13 cellular contexts compared by ENCODE assay signal in genomic region chr17:74815671-74816370, GRCh38. TPM values are rescaled to one million over a fixed set of nuclear protein-coding genes. Genes with fewer than 3 reads are reported as not detected.
DNase-seq lines count a peak whose midpoint lies in the region; ATAC-seq, FAIRE-seq and TF ChIP-seq lines count a peak whose summit lies in the region.
"Had no signal": no experiment of that assay in that cellular context is flagged by ENCODE, and none has a peak within 500 bp of the region (broad histone marks: within the 10 kb centered on the region; RNA-seq: fewer than 3 reads in every experiment).

No MANE protein-coding gene starts in this region.

- TF ChIP-seq POLR2A in GM12878 (IDR thresholded peaks at IDR 0.05; ENCODE audit: low read depth, low read length) = no peak

- SMC1A ChIA-PET in GM12878 (lab: Charles Lee; ENCODE audit: uncharacterized antibody, unreplicated experiment) = no interaction called here

- in situ Hi-C loops in GM12878 (cut with MboI) = no loop called here

- peak; percentile 38 to 59 for DNase-seq in NCI-H524 (lab: John Stamatoyannopoulos, UW)
- DNase-seq in NCI-H524 treated with DMSO at 0.1 percent for 48 hours (lab: John Stamatoyannopoulos, UW) = no peak
- DNase-seq in GM12878 (ENCODE audit: low read depth, low spot score) = no peak
- DNase-seq in neural crest cell (ENCODE audit: low read depth, low spot score) = no peak
- no peak for DNase-seq in CD8-positive, alpha-beta memory T cell
- no peak for DNase-seq in activated effector memory CD4-positive, alpha-beta T cell treated with anti-CD3 and anti-CD28 coated beads, Interleukin-2, amount 50 U/mL, for 16 hours
- DNase-seq in CD1c-positive myeloid dendritic cell (ENCODE audit: extremely low spot score) = no peak
- DNase-seq: cortex of kidney, NCI-H774, small intestine, T1000 had no signal

- RAD21 ChIA-PET in GM12878 (lab: Charles Lee; ENCODE audit: unreplicated experiment) = no interaction called here

- FAIRE-seq in GM12878 (lab: Jason Lieb, UNC) = no peak
- FAIRE-seq: small intestine had no signal

- no peak overlapping the region for H3K27ac Mint-ChIP-seq in neural crest cell (ENCODE audit: unreplicated experiment)
- H3K27ac Mint-ChIP-seq in CD8-positive, alpha-beta memory T cell = peak overlapping the region in 2 of 8 donors; percentile 42 to 80

- H2AFZ ChIP-seq in GM12878 (ENCODE audit: control insufficient read depth, low read depth, low read length) = no peak overlapping the region

- WGBS in GM12878 (ENCODE audit: insufficient coverage, insufficient replicate concordance, low lambda C conversion rate, missing lambda C conversion rate) = 56% methylated on average over 10 of the region's 10 CpGs

- CTCF ChIA-PET in GM12878 (lab: Yijun Ruan, JAX) = interaction anchor here (0.6 kb wide), 2 partner anchors 171 to 285 kb away, joined by 3 to 4 read pairs; no protein-coding TSS in a partner anchor
- CTCF ChIA-PET in CD8-positive, alpha-beta memory T cell (lab: Charles Lee) = no interaction called here

- no TSS peak for BruUV-seq in GM12878 (replicated peaks; lab: Mats Ljungman, UMichigan)

- no peaks in the 10 kb centered on the region for H3K9me3 Mint-ChIP-seq in neural crest cell
- no peaks in the 10 kb centered on the region for H3K9me3 Mint-ChIP-seq in CD8-positive, alpha-beta memory T cell

- TF ChIP-seq CTCF in GM12878 (IDR thresholded peaks at IDR 0.05 in 2 of 3, conservative IDR thresholded peaks at IDR 0.05 in 1 of 3; ENCODE audit: control insufficient read depth in 2 of 3, extremely low read depth in 1 of 3, insufficient read depth in 1 of 3, low read depth in 3 of 3, low read length in 3 of 3) (0 out of 6 replicates have a peak, but pooled peaks of 2 of the 3 experiments have one; percentile 5 to 10), neural crest cell (conservative IDR thresholded peaks at IDR 0.05) (peak; percentile 15)

- H3K27me3 Mint-ChIP-seq in neural crest cell (ENCODE audit: low read depth) = no peaks in the 10 kb centered on the region
- peaks cover 0 to 1% of the 10 kb centered on the region in 2 donors for H3K27me3 Mint-ChIP-seq in CD8-positive, alpha-beta memory T cell

- H3K36me3 Mint-ChIP-seq in neural crest cell (ENCODE audit: low read depth) = no peaks in the 10 kb centered on the region
- H3K36me3 Mint-ChIP-seq in CD8-positive, alpha-beta memory T cell = peaks cover 3 to 76% (median 10%) of the 10 kb centered on the region in 3 donors

- no peak overlapping the region for H3K27ac ChIP-seq in GM12878 (ENCODE audit: control insufficient read depth, insufficient read depth)
- H3K27ac ChIP-seq in CD8-positive, alpha-beta memory T cell (ENCODE audit: low read depth, low read length) = no peak overlapping the region

- intact Hi-C loops in GM12878 (cut with micrococcal nuclease; ENCODE audit: unreplicated experiment) = no loop called here

- POLR2A ChIA-PET in GM12878 (lab: Charles Lee) = no interaction called here
- POLR2A ChIA-PET in CD8-positive, alpha-beta memory T cell (lab: Charles Lee) = no interaction called here

- H3K9ac ChIP-seq in GM12878 (ENCODE audit: control insufficient read depth, insufficient read depth, low read length) = no peak overlapping the region

- no peaks in the 10 kb centered on the region for H3K27me3 ChIP-seq in GM12878 (replicated peaks in 1 of 2; ENCODE audit: control insufficient read depth in 2 of 2, insufficient read depth in 2 of 2, low read length in 1 of 2)
- no peaks in the 10 kb centered on the region for H3K27me3 ChIP-seq in CD8-positive, alpha-beta memory T cell (ENCODE audit: insufficient read depth, low read length, poor library complexity, severe bottlenecking)

- no peak overlapping the region for H3K4me3 Mint-ChIP-seq in neural crest cell
- H3K4me3 Mint-ChIP-seq in CD8-positive, alpha-beta memory T cell = no peak overlapping the region

- TF ChIP-seq EP300 in Ishikawa (IDR thresholded peaks at IDR 0.05; ENCODE audit: borderline replicate concordance) = no peak
- TF ChIP-seq EP300 in GM12878 (IDR thresholded peaks at IDR 0.05; ENCODE audit: borderline replicate concordance in 1 of 2, control insufficient read depth in 1 of 2, low read depth in 2 of 2, low read length in 2 of 2) = no peak

- no peaks in the 10 kb centered on the region for H3K9me3 ChIP-seq in GM12878 (replicated peaks; ENCODE audit: control insufficient read depth, insufficient read depth, low read length)
- H3K9me3 ChIP-seq in CD8-positive, alpha-beta memory T cell (ENCODE audit: low read length) = no peaks in the 10 kb centered on the region

- H3K4me3 ChIP-seq in GM12878 = no peak overlapping the region
- H3K4me3 ChIP-seq in CD8-positive, alpha-beta memory T cell (ENCODE audit: low read length) = no peak overlapping the region

- no peaks in the 10 kb centered on the region for H3K4me1 ChIP-seq in GM12878 (ENCODE audit: control insufficient read depth, insufficient read depth, low read length)
- H3K4me1 ChIP-seq in CD8-positive, alpha-beta memory T cell (ENCODE audit: insufficient read depth, low read length) = no peaks in the 10 kb centered on the region

- H4K20me1 ChIP-seq in GM12878 (ENCODE audit: control insufficient read depth, insufficient read depth) = no peaks in the 10 kb centered on the region

- H3K36me3 ChIP-seq in GM12878 (ENCODE audit: control insufficient read depth in 2 of 2, insufficient read depth in 2 of 2, low read length in 1 of 2) = peaks cover 0 to 1% of the 10 kb centered on the region in 2 experiments; a peak in 2 of 4 replicates
- H3K36me3 ChIP-seq in CD8-positive, alpha-beta memory T cell (ENCODE audit: insufficient read depth, low read length) = peaks cover 6% of the 10 kb centered on the region

- peak; percentile 28; the same call in 1 of the 3 replicates for ATAC-seq in GM12878

- H3K79me2 ChIP-seq in GM12878 (ENCODE audit: control insufficient read depth, insufficient read depth, low read length) = no peaks in the 10 kb centered on the region

- H3K4me2 ChIP-seq in GM12878 (ENCODE audit: control insufficient read depth, insufficient read depth) = no peak overlapping the region

- peak; percentile 27; the same call in 1 of the 2 replicates for TF ChIP-seq RAD21 in Ishikawa (IDR thresholded peaks at IDR 0.05; ENCODE audit: low read depth)
- no peak for TF ChIP-seq RAD21 in GM12878 (IDR thresholded peaks at IDR 0.05; ENCODE audit: insufficient read depth, low read depth, low read length)

- peaks cover 20% of the 10 kb centered on the region for H3K4me1 Mint-ChIP-seq in neural crest cell
- H3K4me1 Mint-ChIP-seq in CD8-positive, alpha-beta memory T cell = peaks cover 0 to 3% (median 0%) of the 10 kb centered on the region in 3 donors

RNA-seq across cellular contexts. Expression of gene NAT9, which starts 39.7 kb away (rescaled TPM):
- total RNA-seq in GM12878 (2013; cell fraction: nucleolus; rRNA removed) = 68.1 and 91.4 TPM in 2 replicates
- total RNA-seq in GM12878 (2014; rRNA removed) (16.3 and 16.7 TPM in 2 replicates), GM12878 (2014; rRNA removed; fragmentation: Illumina TruSeq; extraction: Trizol) (27.5 and 28.0 TPM in 2 replicates), GM12878 (2021) (44.8 and 45.3 TPM in 2 replicates), neural crest cell (66.9 and 67.7 TPM in 2 replicates)
- polyA plus RNA-seq in GM12878 (2011; ENCODE audit: low read depth) = 36.0 TPM
- polyA plus RNA-seq in GM12878 (2011; rRNA removed) (23.2 and 26.7 TPM in 2 replicates), GM12878 (2014; fragmentation: Illumina TruSeq; extraction: Trizol) (17.9 and 26.4 TPM in 2 replicates), GM12878 (2014; fragmentation: Nextera tagmentation; extraction: Ambion mirVana) (1 to 10 TPM; 3.5 to 4.5 TPM), GM12878 (2014; rRNA removed) (43.2 and 46.4 TPM in 2 replicates), GM12878 (2016; fragmentation: Nextera tagmentation; extraction: Ambion mirVana) (10 to 100 TPM; 33.9 to 36.4 TPM)
- polyA plus RNA-seq in GM12878 (2011; cell fraction: cytosol; rRNA removed) = 31.5 and 40.8 TPM in 2 replicates
- polyA plus RNA-seq in GM12878 (2011; cell fraction: nucleus; rRNA removed) = 150 and 164 TPM in 2 replicates
- 40.0 and 45.4 TPM in 2 replicates for polyA plus RNA-seq in GM12878 (2012)
- 18.9 and 36.0 TPM in 2 replicates for polyA minus RNA-seq in GM12878 (2011; rRNA and poly(A)+ RNA removed)
- 6.5 and 9.3 TPM in 2 replicates for polyA minus RNA-seq in GM12878 (2011; cell fraction: cytosol; rRNA and poly(A)+ RNA removed)
- 29.6 and 34.8 TPM in 2 replicates for polyA minus RNA-seq in GM12878 (2011; cell fraction: nucleus; rRNA and poly(A)+ RNA removed)
- 10 to 100 TPM; 42.7 to 44.5 TPM for total RNA-seq in CD8-positive, alpha-beta memory T cell
- 17.1 TPM for polyA plus RNA-seq in CD8-positive, alpha-beta memory T cell

RNA-seq across cellular contexts. Expression of gene GRIN2C, which starts 43.9 kb away (rescaled TPM):
- 0.33 TPM in 1 of 2 replicates, not detected in the other for total RNA-seq in GM12878 (2013; cell fraction: nucleolus; rRNA removed)
- total RNA-seq in GM12878 (2014; rRNA removed) = 0.11 TPM in 1 of 2 replicates, not detected in the other
- under 0.01 and 0.04 TPM in 2 replicates for total RNA-seq in GM12878 (2014; rRNA removed; fragmentation: Illumina TruSeq; extraction: Trizol)
- total RNA-seq in GM12878 (2021) = 0.13 TPM in 2 replicates
- 0.29 TPM for polyA plus RNA-seq in GM12878 (2011; ENCODE audit: low read depth)
- 0.01 and 0.04 TPM in 2 replicates for polyA plus RNA-seq in GM12878 (2011; rRNA removed)
- polyA plus RNA-seq in GM12878 (2011; cell fraction: cytosol; rRNA removed) = 0.01 and 0.05 TPM in 2 replicates
- 0.25 and 0.48 TPM in 2 replicates for polyA plus RNA-seq in GM12878 (2011; cell fraction: nucleus; rRNA removed)
- 0.15 and 0.45 TPM in 2 replicates for polyA plus RNA-seq in GM12878 (2012)
- polyA plus RNA-seq in GM12878 (2014; fragmentation: Illumina TruSeq; extraction: Trizol) = 0.01 TPM in 1 of 2 replicates, not detected in the other
- not detected for polyA plus RNA-seq in GM12878 (2014; fragmentation: Nextera tagmentation; extraction: Ambion mirVana)
- polyA plus RNA-seq in GM12878 (2014; rRNA removed) = 0.12 and 0.16 TPM in 2 replicates
- under 1 TPM; 0.10 to 0.20 TPM for polyA plus RNA-seq in GM12878 (2016; fragmentation: Nextera tagmentation; extraction: Ambion mirVana)
- 0.05 TPM in 1 of 2 replicates, not detected in the other for polyA minus RNA-seq in GM12878 (2011; rRNA and poly(A)+ RNA removed)
- polyA minus RNA-seq in GM12878 (2011; cell fraction: cytosol; rRNA and poly(A)+ RNA removed) = not detected in 2 replicates
- polyA minus RNA-seq in GM12878 (2011; cell fraction: nucleus; rRNA and poly(A)+ RNA removed) = 0.12 and 0.29 TPM in 2 replicates
- 0.02 and 0.07 TPM in 2 replicates for total RNA-seq in neural crest cell
- not detected for total RNA-seq in CD8-positive, alpha-beta memory T cell
- not detected for polyA plus RNA-seq in CD8-positive, alpha-beta memory T cell
- polyA plus RNA-seq: AG04450 had no signal

RNA-seq across cellular contexts. Expression of gene FDXR, which starts 57.0 kb away (rescaled TPM):
- 14.6 and 17.3 TPM in 2 replicates for total RNA-seq in GM12878 (2013; cell fraction: nucleolus; rRNA removed)
- total RNA-seq in GM12878 (2014; rRNA removed) (54.4 and 58.5 TPM in 2 replicates), GM12878 (2014; rRNA removed; fragmentation: Illumina TruSeq; extraction: Trizol) (19.8 and 21.1 TPM in 2 replicates), GM12878 (2021) (62.0 and 66.2 TPM in 2 replicates), neural crest cell (13.3 and 14.8 TPM in 2 replicates)
- 9.4 TPM for polyA plus RNA-seq in GM12878 (2011; ENCODE audit: low read depth)
- polyA plus RNA-seq in GM12878 (2011; rRNA removed) (21.1 and 42.9 TPM in 2 replicates), GM12878 (2014; fragmentation: Illumina TruSeq; extraction: Trizol) (1.4 and 8.6 TPM in 2 replicates), GM12878 (2014; fragmentation: Nextera tagmentation; extraction: Ambion mirVana) (1 to 10 TPM in 1 of 2 experiments, under 1 TPM in 1; 0.85 to 5.4 TPM), GM12878 (2014; rRNA removed) (53.4 and 65.5 TPM in 2 replicates), GM12878 (2016; fragmentation: Nextera tagmentation; extraction: Ambion mirVana) (100 to 1,000 TPM; 140 to 162 TPM)
- polyA plus RNA-seq in GM12878 (2011; cell fraction: cytosol; rRNA removed) = 81.8 and 104 TPM in 2 replicates
- 100 and 130 TPM in 2 replicates for polyA plus RNA-seq in GM12878 (2011; cell fraction: nucleus; rRNA removed)
- polyA plus RNA-seq in GM12878 (2012) = 36.5 and 39.1 TPM in 2 replicates
- 16.3 and 39.7 TPM in 2 replicates for polyA minus RNA-seq in GM12878 (2011; rRNA and poly(A)+ RNA removed)
- polyA minus RNA-seq in GM12878 (2011; cell fraction: cytosol; rRNA and poly(A)+ RNA removed) = 17.4 and 26.4 TPM in 2 replicates
- polyA minus RNA-seq in GM12878 (2011; cell fraction: nucleus; rRNA and poly(A)+ RNA removed) = 17.3 and 25.6 TPM in 2 replicates
- total RNA-seq in CD8-positive, alpha-beta memory T cell = 10 to 100 TPM; 32.9 to 33.3 TPM
- 6.4 TPM for polyA plus RNA-seq in CD8-positive, alpha-beta memory T cell

Comparison
In these comparisons a context has a peak if more than half of its experiments do, and no peak if none do; other contexts are left out.
1. DNase-seq: peak in NCI-H524 (2 of 2); none in NCI-H524 treated with DMSO at 0.1 percent for 48 hours (single experiment), GM12878 (single experiment), neural crest cell (single experiment), CD8-positive, alpha-beta memory T cell (0 of 5), activated effector memory CD4-positive, alpha-beta T cell treated with anti-CD3 and anti-CD28 coated beads, Interleukin-2, amount 50 U/mL, for 16 hours (single experiment) and CD1c-positive myeloid dendritic cell (single experiment).